In the genomic region with DNA sequence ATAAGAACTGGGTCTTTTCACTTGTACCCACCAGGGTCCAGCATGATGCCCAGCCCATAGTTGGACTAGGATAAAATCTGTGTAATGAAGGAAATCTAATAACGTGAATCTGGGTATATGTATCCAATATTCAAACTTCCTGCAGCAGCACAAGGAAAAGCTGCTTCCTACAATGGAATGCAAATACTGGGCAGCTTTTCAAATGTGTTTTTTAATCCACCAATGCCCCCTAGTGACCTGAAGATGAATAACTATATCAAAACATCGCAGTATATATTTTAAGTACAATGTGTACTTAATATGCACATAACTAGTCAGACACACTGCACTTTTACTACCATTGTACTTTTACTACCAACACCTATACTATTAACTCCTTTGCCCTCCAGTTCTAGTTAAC, we compare ENCODE assay signal across 8 cellular contexts. TPM values are rescaled to one million over a fixed set of nuclear protein-coding genes. Genes with fewer than 3 reads are reported as not detected.
DNase-seq lines count a peak whose midpoint lies in the region; FAIRE-seq and TF ChIP-seq lines count a peak whose summit lies in the region.

No MANE protein-coding gene starts in this region.

- dilution Hi-C loops in keratinocyte (cut with MboI; ENCODE audit: extremely low pct_ligation_motif_present, low sequenced_read_pairs): no loop called here

- TF ChIP-seq CTCF in GM12872 (IDR thresholded peaks at IDR 0.05; ENCODE audit: insufficient read depth, low read depth, low read length) (peak; percentile 36; the same call in 1 of the 3 replicates), MCF 10A (IDR thresholded peaks at IDR 0.05; ENCODE audit: unreplicated experiment) (peak; percentile 54), keratinocyte (optimal IDR thresholded peaks at IDR 0.05 in 1 of 3, IDR thresholded peaks at IDR 0.05 in 1 of 3, conservative IDR thresholded peaks at IDR 0.05 in 1 of 3; ENCODE audit: extremely low read depth in 1 of 3, insufficient read depth in 2 of 3, low read length in 3 of 3) (peak in 2 of 3 experiments; percentile 27 to 51), testis (IDR thresholded peaks at IDR 0.05) (peak in 2 of 3 experiments; percentile 52 to 65)

- H3K9ac ChIP-seq in keratinocyte (ENCODE audit: control insufficient read depth, extremely low read depth, insufficient read depth, low read length): no peak overlapping the region

- FAIRE-seq in A204.1 (lab: Jason Lieb, UNC) (peak; percentile 98), keratinocyte (lab: Jason Lieb, UNC) (peak; percentile 89), H54 (lab: Jason Lieb, UNC) (no peak)

- H3K27ac ChIP-seq in keratinocyte (ENCODE audit: control insufficient read depth, insufficient read depth, low read length) (peak overlapping the region; percentile 97), testis (peak overlapping the region in 1 of 2 donors; percentile 45)

- H2AFZ ChIP-seq in keratinocyte (ENCODE audit: control insufficient read depth, low read length): no peak overlapping the region

- intact Hi-C loops in MCF 10A (cut with micrococcal nuclease) (loop anchor here (1.0 to 5.0 kb wide), 5 partner anchors 100 to 1917 kb away; no protein-coding TSS in a partner anchor), testis (cut with DNase I; ENCODE audit: low total_unique reads) (loop anchor here (10.0 kb wide), 1 partner anchor 118 kb away; a partner anchor contains a TSS)

- TF ChIP-seq POLR2A in testis (IDR thresholded peaks at IDR 0.05): no peak
- TF ChIP-seq POLR2A in H54 (IDR thresholded peaks at IDR 0.05; ENCODE audit: low read depth, low read length): no peak

- no peaks in the 10 kb centered on the region for H3K9me3 Mint-ChIP-seq in MCF 10A (ENCODE audit: unreplicated experiment)

- CTCF ChIA-PET in MCF 10A (lab: Yijun Ruan, JAX): interaction anchor here (0.5 to 4.6 kb wide), 66 partner anchors 9 to 1917 kb away, joined by 3 to 137 read pairs (median 5); a partner anchor contains a TSS

- no peaks in the 10 kb centered on the region for H3K9me1 ChIP-seq in keratinocyte (ENCODE audit: control insufficient read depth, extremely low read depth, insufficient read depth, low read length)

- H3K9me3 ChIP-seq in keratinocyte (ENCODE audit: control insufficient read depth, low read depth, low read length) (no peaks in the 10 kb centered on the region), testis (no peaks in the 10 kb centered on the region)

- no peak overlapping the region for H3K27ac Mint-ChIP-seq in MCF 10A (ENCODE audit: low read depth, unreplicated experiment)

- H3K4me2 ChIP-seq in keratinocyte (ENCODE audit: control insufficient read depth, extremely low read depth, insufficient read depth, low read depth, low read length): peak overlapping the region; percentile 41

- H3K4me1 ChIP-seq in keratinocyte (ENCODE audit: control insufficient read depth, extremely low read depth, insufficient read depth, low read length) (peaks cover 46% of the 10 kb centered on the region), testis (peaks cover 16% of the 10 kb centered on the region)

- BruUV-seq in MCF 10A (replicated peaks; lab: Mats Ljungman, UMichigan): no TSS peak

- no peaks in the 10 kb centered on the region for H3K27me3 ChIP-seq in keratinocyte (ENCODE audit: control insufficient read depth, extremely low read depth, insufficient read depth, low read length)
- no peaks in the 10 kb centered on the region for H3K27me3 ChIP-seq in testis

- no peak overlapping the region for H3K4me3 ChIP-seq in keratinocyte (ENCODE audit: control insufficient read depth in 2 of 3, extremely low read depth in 1 of 3, insufficient read depth in 2 of 3, low read depth in 1 of 3, low read length in 3 of 3)
- H3K4me3 ChIP-seq in testis: no peak overlapping the region

- H3K79me2 ChIP-seq in keratinocyte (ENCODE audit: control insufficient read depth, insufficient read depth, low read length): peaks cover 6% of the 10 kb centered on the region

- H3K4me1 Mint-ChIP-seq in MCF 10A (ENCODE audit: insufficient read depth, unreplicated experiment): peaks cover 16% of the 10 kb centered on the region

- DNase-seq in NCI-H2107 treated with DMSO at 0.1 percent for 48 hours (lab: John Stamatoyannopoulos, UW; ENCODE audit: unreplicated experiment): peak; percentile 68
- DNase-seq in MCF 10A (ENCODE audit: unreplicated experiment): peak; percentile 66
- peak; percentile 40 for DNase-seq in keratinocyte (ENCODE audit: low read depth, low spot score)
- no peak for DNase-seq in testis
- no peak for DNase-seq in GM19240 (ENCODE audit: insufficient read length, low spot score)
- no peak for DNase-seq in H54 (ENCODE audit: insufficient read length, low spot score)

- H4K20me1 ChIP-seq in keratinocyte (ENCODE audit: control insufficient read depth, extremely low read depth, insufficient read depth, low read length): no peaks in the 10 kb centered on the region

- POLR2A ChIA-PET in MCF 10A (lab: Yijun Ruan, JAX): interaction anchor here (0.6 to 4.7 kb wide), 14 partner anchors 13 to 211 kb away, joined by 3 to 140 read pairs (median 12); a partner anchor contains a TSS

- no peaks in the 10 kb centered on the region for H3K27me3 Mint-ChIP-seq in MCF 10A (ENCODE audit: insufficient read depth, unreplicated experiment)

- no peaks in the 10 kb centered on the region for H3K36me3 Mint-ChIP-seq in MCF 10A (ENCODE audit: insufficient read depth, unreplicated experiment)

- H3K36me3 ChIP-seq in keratinocyte (ENCODE audit: control insufficient read depth in 2 of 2, extremely low read depth in 1 of 2, insufficient read depth in 2 of 2, low read length in 2 of 2) (no peaks in the 10 kb centered on the region), testis (ENCODE audit: low read depth, missing control alignments) (no peaks in the 10 kb centered on the region)

- 22 to 30% methylated on average over 2 of the region's 2 CpGs for WGBS in testis, 2 donors

- no peak overlapping the region for H3K4me3 Mint-ChIP-seq in MCF 10A (ENCODE audit: unreplicated experiment)

RNA-seq across cellular contexts. Expression of a gene that starts 5.3 kb away (rescaled TPM):
- total RNA-seq in MCF 10A (2022) (35.9 and 37.2 TPM in 2 replicates), testis (10 to 100 TPM; 29.4 to 31.1 TPM)
- polyA plus RNA-seq in keratinocyte (14.5 to 22.7 TPM (median 20.8 TPM) in 3 replicates), testis (ENCODE audit: insufficient read depth, low read depth, low replicate concordance) (33.8 TPM)
- 6.8 TPM for polyA plus RNA-seq in keratinocyte (2011; ENCODE audit: low read depth)
- 15.2 and 30.0 TPM in 2 replicates for polyA plus RNA-seq in keratinocyte (2011; cell fraction: cytosol; rRNA removed)
- 10.7 and 11.1 TPM in 2 replicates for polyA plus RNA-seq in keratinocyte (2011; cell fraction: nucleus; rRNA removed)
- polyA plus RNA-seq in keratinocyte (2012; ENCODE audit: low replicate concordance): 18.8 and 23.7 TPM in 2 replicates
- 1.7 to 12.8 TPM (median 5.0 TPM) in 3 replicates for polyA minus RNA-seq in keratinocyte
- polyA minus RNA-seq in keratinocyte (2011; cell fraction: cytosol; rRNA and poly(A)+ RNA removed): 7.9 TPM
- polyA minus RNA-seq in keratinocyte (2011; cell fraction: nucleus; rRNA and poly(A)+ RNA removed): 1.9 and 4.5 TPM in 2 replicates

RNA-seq across cellular contexts. Expression of a gene that starts 5.4 kb away (rescaled TPM):
- not detected in 2 replicates for total RNA-seq in MCF 10A (2022)
- polyA plus RNA-seq in keratinocyte: 0.08 to 0.14 TPM (median 0.12 TPM) in 3 replicates
- not detected for polyA plus RNA-seq in keratinocyte (2011; ENCODE audit: low read depth)
- 0.10 and 0.19 TPM in 2 replicates for polyA plus RNA-seq in keratinocyte (2011; cell fraction: cytosol; rRNA removed)
- polyA plus RNA-seq in keratinocyte (2011; cell fraction: nucleus; rRNA removed): 0.46 TPM in 1 of 2 replicates, not detected in the other
- 0.08 TPM in 1 of 2 replicates, not detected in the other for polyA plus RNA-seq in keratinocyte (2012; ENCODE audit: low replicate concordance)
- polyA minus RNA-seq in keratinocyte: not detected in 3 replicates
- polyA minus RNA-seq in keratinocyte (2011; cell fraction: cytosol; rRNA and poly(A)+ RNA removed): not detected
- polyA minus RNA-seq in keratinocyte (2011; cell fraction: nucleus; rRNA and poly(A)+ RNA removed): not detected in 2 replicates
- total RNA-seq in testis: 1 to 10 TPM; 2.6 to 6.5 TPM
- 5.7 TPM for polyA plus RNA-seq in testis (ENCODE audit: insufficient read depth, low read depth, low replicate concordance)

Comparison
In these comparisons a context has a peak if more than half of its experiments do, and no peak if none do; other contexts are left out.
1. DNase-seq: peak in NCI-H2107 treated with DMSO at 0.1 percent for 48 hours (single experiment), MCF 10A (single experiment) and keratinocyte (single experiment); none in testis (single experiment), GM19240 (single experiment) and H54 (single experiment).
2. Peak in every context shown above with its lines, with median percentiles within 50 percentile points of each other: CTCF ChIP-seq.